In the genomic region with DNA sequence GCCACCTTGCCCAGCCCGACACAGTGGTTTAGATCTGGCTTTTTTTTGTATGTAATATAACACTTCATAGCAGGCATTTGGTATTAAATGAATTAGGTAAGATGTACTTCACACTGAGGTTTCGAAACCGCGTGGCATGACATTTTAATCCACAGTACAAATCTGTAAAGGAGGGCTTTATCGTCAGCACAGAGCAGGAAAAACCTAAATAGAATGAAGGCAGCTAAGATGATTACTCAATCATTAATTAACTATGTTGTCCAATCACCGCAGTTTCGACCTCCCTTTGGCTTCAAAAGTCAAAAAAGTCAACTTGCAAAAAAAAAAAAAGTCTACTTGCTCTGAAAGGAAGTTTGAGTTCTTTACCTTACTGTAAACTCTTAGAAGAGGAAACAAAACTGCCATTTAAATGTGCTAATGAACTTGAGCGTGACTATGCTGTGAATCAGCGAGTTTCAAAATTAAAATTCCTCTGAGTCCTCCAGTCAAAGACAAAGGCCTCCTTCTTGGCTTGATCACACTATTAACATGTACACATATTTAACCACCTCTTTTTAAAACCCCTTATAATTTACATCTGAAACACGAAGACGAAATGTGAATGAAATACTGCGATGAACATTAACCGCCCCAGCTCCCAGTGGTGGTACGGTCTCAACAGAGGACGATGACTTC, we compare ENCODE assay signal across 7 cellular contexts. TPM values are rescaled to one million over a fixed set of nuclear protein-coding genes. Genes with fewer than 3 reads are reported as not detected.
DNase-seq lines count a peak whose midpoint lies in the region; ATAC-seq, FAIRE-seq and TF ChIP-seq lines count a peak whose summit lies in the region.

No MANE protein-coding gene starts in this region.

- H3K9me2 ChIP-seq in HCT116 (ENCODE audit: insufficient read depth), result no peaks in the 10 kb centered on the region

- peaks cover 9 to 19% of the 10 kb centered on the region in 2 experiments; a peak in 3 of 4 replicates for H3K4me1 ChIP-seq in HCT116 (ENCODE audit: control insufficient read depth in 1 of 2, insufficient read depth in 2 of 2, low read length in 2 of 2)

- H4K20me1 ChIP-seq in HCT116 (ENCODE audit: insufficient read depth), result no peaks in the 10 kb centered on the region

- POLR2A ChIA-PET in HCT116 (lab: Charles Lee), result no interaction called here

- RAD21 ChIA-PET in HCT116 (lab: Charles Lee; ENCODE audit: low non-redundant PET in 1 of 2, low total read pairs in 2 of 2, uncharacterized antibody in 2 of 2, unreplicated experiment in 2 of 2), result no interaction called here

- peak overlapping the region; percentile 75 for H3K27ac ChIP-seq in HCT116 (ENCODE audit: low read depth, low read length)

- BruUV-seq in HCT116 (replicated peaks; lab: Mats Ljungman, UMichigan), result TSS peak; percentile 93

- peak overlapping the region; percentile 94 for H3K4me2 ChIP-seq in HCT116 (ENCODE audit: low read length)

- H2AFZ ChIP-seq in HCT116 (ENCODE audit: low read depth, low read length, poor library complexity, severe bottlenecking), result peak overlapping the region; percentile 50

- peaks cover 39% of the 10 kb centered on the region for H3K79me2 ChIP-seq in HCT116 (ENCODE audit: insufficient read depth, low read length)

- DNase-seq in HCT116 (ENCODE audit: low read depth, low spot score) (peak; percentile 2), MV-4-11 (lab: John Stamatoyannopoulos, UW) (peak; percentile 93), Right ventricle myocardium superior (no peak), posterior vena cava (ENCODE audit: low spot score) (peak; percentile 19), urothelium cell line (ENCODE audit: low spot score) (no peak)
- peak; percentile 12 for DNase-seq in activated T-helper 9 cell treated with anti-CD3 and anti-CD28 coated beads, Interleukin-2, amount 50 U/mL, for 16 hours (ENCODE audit: low read depth)

- TF ChIP-seq POLR2A in HCT116 (IDR thresholded peaks at IDR 0.05; ENCODE audit: borderline replicate concordance, extremely low read depth, insufficient read depth, insufficient read length), result no peak

- FAIRE-seq in urothelium cell line (lab: Jason Lieb, UNC), result no peak

- no peaks in the 10 kb centered on the region for H3K9me3 ChIP-seq in HCT116 (ENCODE audit: control insufficient read depth in 1 of 2, insufficient read depth in 1 of 2, low read depth in 1 of 2, low read length in 2 of 2)

- peak overlapping the region; percentile 98 to 100 for H3K4me3 ChIP-seq in HCT116 (replicated peaks in 1 of 2; ENCODE audit: low read depth in 1 of 2, low read length in 2 of 2)

- intact Hi-C loops in HCT116 (cut with micrococcal nuclease) (loop anchor here (1.0 kb wide), 1 partner anchor 16 kb away; the partner anchor contains the start of gene SAR1B), Right ventricle myocardium superior (cut with DNase I) (no loop called here), posterior vena cava (cut with DNase I) (no loop called here)

- no peak for TF ChIP-seq CTCF in HCT116 (IDR thresholded peaks at IDR 0.05 in 2 of 3, conservative IDR thresholded peaks at IDR 0.05 in 1 of 3; ENCODE audit: borderline replicate concordance in 1 of 3, insufficient read depth in 1 of 3, low read depth in 2 of 3, low read length in 2 of 3)

- peak overlapping the region; percentile 87 for H3K9ac ChIP-seq in HCT116 (ENCODE audit: low read length)

- no peaks in the 10 kb centered on the region for H3K27me3 ChIP-seq in HCT116 (ENCODE audit: insufficient read depth, low read length)

- ATAC-seq in GM18508 (IDR thresholded peaks at IDR 0.05; ENCODE audit: insufficient read depth, unreplicated experiment), result peak; percentile 32
- ATAC-seq in HCT116, result no peak
- ATAC-seq in Right ventricle myocardium superior (ENCODE audit: poor library complexity), result peak; percentile 29

- TF ChIP-seq RAD21 in HCT116 (IDR thresholded peaks at IDR 0.05; ENCODE audit: low read depth), result no peak

- H3K36me3 ChIP-seq in HCT116 (ENCODE audit: control insufficient read depth in 1 of 2, insufficient read depth in 2 of 2, low read length in 2 of 2), result no peaks in the 10 kb centered on the region

- CTCF ChIA-PET in HCT116 (lab: Charles Lee), result no interaction called here

TF ChIP-seq in HCT116, 20 proteins besides CTCF, POLR2A, EP300 and RAD21:
- TF ChIP-seq ELF1 (IDR thresholded peaks at IDR 0.05; ENCODE audit: borderline replicate concordance, low read depth) (no peak), TCF7L2 (IDR thresholded peaks at IDR 0.05; ENCODE audit: borderline replicate concordance, extremely low read depth, insufficient read depth, insufficient read length) (no peak), JUND (IDR thresholded peaks at IDR 0.05) (no peak)

RNA-seq across cellular contexts. Expression of gene SEC24A, which starts 0.7 kb away (rescaled TPM):
- total RNA-seq in HCT116 (2021; ENCODE audit: unreplicated experiment) (16.8 TPM), Right ventricle myocardium superior (5.6 TPM), posterior vena cava (10 to 100 TPM; 22.2 to 27.4 TPM)
- 7.6 and 7.8 TPM in 2 replicates for polyA plus RNA-seq in HCT116 (2012)

RNA-seq across cellular contexts. Expression of gene SAR1B, which starts 15.3 kb away (rescaled TPM):
- total RNA-seq in HCT116 (2021; ENCODE audit: unreplicated experiment) (40.7 TPM), Right ventricle myocardium superior (88.6 TPM), posterior vena cava (10 to 100 TPM; 64.6 to 70.1 TPM)
- polyA plus RNA-seq in HCT116 (2012), result 24.3 and 25.2 TPM in 2 replicates

Comparison
In these comparisons a context has a peak if more than half of its experiments do, and no peak if none do; other contexts are left out.
1. DNase-seq: peak in HCT116 (single experiment), MV-4-11 (single experiment), activated T-helper 9 cell treated with anti-CD3 and anti-CD28 coated beads, Interleukin-2, amount 50 U/mL, for 16 hours (single experiment) and posterior vena cava (single experiment); none in Right ventricle myocardium superior (single experiment) and urothelium cell line (single experiment).